10 cellular contexts compared by ENCODE assay signal in genomic region chr19:46866407-46867132, GRCh38. TPM values are rescaled to one million over a fixed set of nuclear protein-coding genes. Genes with fewer than 3 reads are reported as not detected.
DNase-seq lines count a peak whose midpoint lies in the region; ATAC-seq, FAIRE-seq and TF ChIP-seq lines count a peak whose summit lies in the region.
"Had no signal": no experiment of that assay in that cellular context is flagged by ENCODE, and none has a peak within 500 bp of the region (broad histone marks: within the 10 kb centered on the region; RNA-seq: fewer than 3 reads in every experiment).

No MANE protein-coding gene starts in this region.

- H3K27ac ChIP-seq in endodermal cell (ENCODE audit: low read depth, low read length) (no peak overlapping the region), trophoblast cell (ENCODE audit: low read depth, low read length) (no peak overlapping the region), caudate nucleus (ENCODE audit: low read depth, low read length) (no peak overlapping the region)

- H3K27me3 Mint-ChIP-seq in endodermal cell (ENCODE audit: insufficient read depth), result peaks cover 5% of the 10 kb centered on the region

- DNase-seq in DMS153 treated with DMSO at 0.1 percent for 48 hours (lab: John Stamatoyannopoulos, UW; ENCODE audit: unreplicated experiment) (peak; percentile 25), DMS153 (lab: John Stamatoyannopoulos, UW) (no peak), NCI-H69 (lab: John Stamatoyannopoulos, UW) (peak; percentile 28), endodermal cell (no peak), trophoblast cell (no peak), HTR-8/SVneo (ENCODE audit: insufficient read length, low spot score) (no peak), caudate nucleus (lab: John Stamatoyannopoulos, UW) (no peak), sciatic nerve (ENCODE audit: low spot score) (no peak)
- DNase-seq: 8988T, occipital lobe had no signal

- H3K79me1 ChIP-seq in trophoblast cell (ENCODE audit: low read length), result peaks cover 3% of the 10 kb centered on the region

- H3K36me3 ChIP-seq in endodermal cell (ENCODE audit: control insufficient read depth, insufficient read depth, low read length) (no peaks in the 10 kb centered on the region), trophoblast cell (ENCODE audit: control insufficient read depth in 1 of 2, insufficient read depth in 2 of 2, low read length in 2 of 2) (peaks cover 0 to 2% of the 10 kb centered on the region in 2 experiments)

- no peak for FAIRE-seq in HTR-8/SVneo (lab: Jason Lieb, UNC)

- H3K4me1 ChIP-seq in endodermal cell (ENCODE audit: control insufficient read depth, insufficient read depth, low read length) (peaks cover 12% of the 10 kb centered on the region), trophoblast cell (ENCODE audit: control insufficient read depth in 1 of 2, insufficient read depth in 2 of 2, low read length in 2 of 2) (peaks cover 10 to 19% of the 10 kb centered on the region in 2 experiments)

- no peak overlapping the region for H2AFZ ChIP-seq in trophoblast cell (ENCODE audit: insufficient read depth, low read length, poor library complexity)

- H3K27ac Mint-ChIP-seq in endodermal cell, result peak overlapping the region; percentile 73

- H2BK5ac ChIP-seq in trophoblast cell (ENCODE audit: low read depth, low read length, poor library complexity), result no peak overlapping the region

- no peak overlapping the region for H4K12ac ChIP-seq in trophoblast cell (ENCODE audit: low read depth, low read length)

- H3K4me2 ChIP-seq in trophoblast cell (ENCODE audit: low read length), result no peak overlapping the region

- no peak overlapping the region for H3K23ac ChIP-seq in trophoblast cell (ENCODE audit: low read length)

- H4K91ac ChIP-seq in trophoblast cell (ENCODE audit: low read depth, low read length), result no peak overlapping the region

- intact Hi-C loops in sciatic nerve (cut with DNase I), result no loop called here

- H3K18ac ChIP-seq in trophoblast cell (ENCODE audit: low read length), result no peak overlapping the region

- no peak overlapping the region for H2BK120ac ChIP-seq in trophoblast cell (ENCODE audit: insufficient read depth, low read length, poor library complexity)

- no peaks in the 10 kb centered on the region for H3K9me3 Mint-ChIP-seq in endodermal cell

- H3K79me2 ChIP-seq in trophoblast cell (ENCODE audit: control insufficient read depth, insufficient read depth, low read length, poor library complexity), result peaks cover 9% of the 10 kb centered on the region

- WGBS in endodermal cell (ENCODE audit: insufficient coverage in 1 of 2, insufficient read length in 1 of 2), 2 experiments, result 67 to 82% methylated on average over 1 to 2 of the region's 3 CpGs
- no CpG with 5 or more reads among the region's 3 CpGs for WGBS in trophoblast cell (ENCODE audit: extremely low coverage, insufficient coverage, insufficient read length)

- H2AK5ac ChIP-seq in trophoblast cell (ENCODE audit: low read length), result no peak overlapping the region

- peak overlapping the region; percentile 19 for H3K4ac ChIP-seq in trophoblast cell (ENCODE audit: low read depth, low read length)

- no peak overlapping the region for H3K4me3 Mint-ChIP-seq in endodermal cell

- ATAC-seq in sciatic nerve, result no peak

- H3K9me3 ChIP-seq in endodermal cell (ENCODE audit: control insufficient read depth, low read length) (no peaks in the 10 kb centered on the region), trophoblast cell (ENCODE audit: insufficient read depth, low read depth, low read length) (no peaks in the 10 kb centered on the region)

- H3K4me1 Mint-ChIP-seq in endodermal cell, result peaks cover 36% of the 10 kb centered on the region

- H3K36me3 Mint-ChIP-seq in endodermal cell (ENCODE audit: low read depth), result peaks cover 10% of the 10 kb centered on the region

- peaks cover 40% of the 10 kb centered on the region for H3K27me3 ChIP-seq in endodermal cell (ENCODE audit: control insufficient read depth, insufficient read depth, low read length, poor library complexity, severe bottlenecking)
- no peaks in the 10 kb centered on the region for H3K27me3 ChIP-seq in trophoblast cell (ENCODE audit: insufficient read depth, low read length)

- no peak overlapping the region for H3K14ac ChIP-seq in trophoblast cell (ENCODE audit: low read length)

- no peak for TF ChIP-seq CTCF in endodermal cell (conservative IDR thresholded peaks at IDR 0.05)

- H4K8ac ChIP-seq in trophoblast cell (ENCODE audit: low read depth, low read length), result no peak overlapping the region

- no peak overlapping the region for H2BK12ac ChIP-seq in trophoblast cell (ENCODE audit: low read length)

- no peak overlapping the region for H3K9ac ChIP-seq in endodermal cell (ENCODE audit: extremely low read depth, low read length, poor library complexity, severe bottlenecking)
- H3K9ac ChIP-seq in trophoblast cell (ENCODE audit: low read length), result no peak overlapping the region

- H3K4me3 ChIP-seq in endodermal cell (ENCODE audit: low read length), result peak overlapping the region; percentile 12
- no peak overlapping the region for H3K4me3 ChIP-seq in trophoblast cell (ENCODE audit: low read depth, low read length)

RNA-seq across cellular contexts. Expression of gene ARHGAP35, which starts 5.8 kb away (rescaled TPM):
- total RNA-seq in endodermal cell, result 10 to 100 TPM; 41.4 to 41.6 TPM
- 42.6 TPM for polyA plus RNA-seq in endodermal cell (2013, experiment 1 of 2)
- 40.6 TPM for polyA plus RNA-seq in endodermal cell (2013, experiment 2 of 2)
- 22.3 and 23.6 TPM in 2 replicates for polyA plus RNA-seq in trophoblast cell (2013)
- total RNA-seq in sciatic nerve, result 67.0 TPM

RNA-seq across cellular contexts. Expression of gene AP2S1, which starts 15.9 kb away (rescaled TPM):
- 100 to 1,000 TPM; 162 to 214 TPM for total RNA-seq in endodermal cell
- polyA plus RNA-seq in endodermal cell (2013, experiment 1 of 2), result 187 TPM
- polyA plus RNA-seq in endodermal cell (2013, experiment 2 of 2), result 181 TPM
- polyA plus RNA-seq in trophoblast cell (2013), result 234 TPM in 2 replicates
- 59.7 TPM for total RNA-seq in sciatic nerve

Comparison
In these comparisons a context has a peak if more than half of its experiments do, and no peak if none do; other contexts are left out.
1. DNase-seq: peak in DMS153 treated with DMSO at 0.1 percent for 48 hours (single experiment) and NCI-H69 (single experiment); none in DMS153 (single experiment), endodermal cell (single experiment), trophoblast cell (0 of 2), HTR-8/SVneo (single experiment), caudate nucleus (0 of 61) and sciatic nerve (single experiment).